8 cellular contexts compared by ENCODE assay signal in the genomic region with DNA sequence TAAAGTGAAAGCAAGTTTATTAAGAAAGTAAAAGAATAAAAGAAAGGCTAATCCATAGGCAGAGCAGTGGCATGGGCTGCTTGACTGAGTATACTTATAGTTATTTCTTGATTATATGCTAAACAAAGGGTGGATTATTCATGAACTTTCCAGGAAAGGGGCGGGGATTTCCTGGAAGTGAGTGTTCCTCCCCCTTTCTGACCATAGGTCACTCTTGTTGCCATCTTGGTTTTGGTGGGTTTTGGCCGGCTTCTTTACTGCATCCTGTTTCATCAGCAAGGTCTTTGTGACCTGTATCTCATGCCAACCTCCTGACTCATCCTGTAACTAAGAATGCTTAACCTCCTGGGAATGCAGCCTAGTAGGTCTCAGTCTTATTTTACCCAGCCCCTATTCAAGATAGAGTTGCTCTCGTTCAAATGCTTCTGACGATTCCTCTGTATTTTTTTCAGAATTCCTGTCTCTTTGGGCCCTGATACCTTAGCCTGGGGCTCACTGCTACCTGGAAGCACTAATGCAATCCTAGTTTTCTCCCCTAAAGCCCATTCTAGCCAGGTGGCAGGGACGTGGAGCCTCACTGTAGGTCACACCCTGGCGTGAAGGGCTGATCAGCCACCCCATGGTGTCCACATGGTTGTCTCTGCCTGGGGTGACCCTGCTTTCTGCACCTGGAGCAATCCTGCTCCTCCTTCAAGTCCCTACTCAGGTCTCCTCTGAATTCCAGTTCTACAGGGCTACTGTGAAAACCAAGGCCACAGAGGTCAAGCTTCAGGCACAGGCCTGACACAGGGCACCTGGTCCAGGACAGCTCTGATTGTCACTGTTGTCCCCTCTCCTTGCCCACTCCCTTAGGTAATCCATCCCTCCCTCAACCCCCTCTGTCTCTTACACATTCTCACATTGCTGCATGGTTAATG. TPM values are rescaled to one million over a fixed set of nuclear protein-coding genes. Genes with fewer than 3 reads are reported as not detected.
DNase-seq lines count a peak whose midpoint lies in the region; ATAC-seq, FAIRE-seq and TF ChIP-seq lines count a peak whose summit lies in the region.

No MANE protein-coding gene starts in this region.

- FAIRE-seq in astrocyte (lab: Jason Lieb, UNC) (no peak), kidney (lab: Jason Lieb, UNC) (peak; percentile 39)

- peak; percentile 74 for ATAC-seq in GM18511 (IDR thresholded peaks at IDR 0.05; ENCODE audit: unreplicated experiment)
- ATAC-seq in GM19351 (IDR thresholded peaks at IDR 0.05; ENCODE audit: unreplicated experiment): no peak
- no peak for ATAC-seq in GM21526 (IDR thresholded peaks at IDR 0.05; ENCODE audit: low FRiP score, unreplicated experiment)

- peaks cover 2% of the 10 kb centered on the region for H3K27me3 Mint-ChIP-seq in astrocyte (ENCODE audit: low read depth, unreplicated experiment)

- no peaks in the 10 kb centered on the region for H3K36me3 Mint-ChIP-seq in astrocyte (ENCODE audit: low read depth, unreplicated experiment)

- DNase-seq in HS-27A (ENCODE audit: low read depth): peak; percentile 89
- DNase-seq in astrocyte (ENCODE audit: low read depth): peak; percentile 99
- DNase-seq in kidney: no peak
- DNase-seq in ureter (ENCODE audit: low spot score): peak; percentile 79
- DNase-seq in effector memory CD4-positive, alpha-beta T cell: no peak

- H3K4me1 Mint-ChIP-seq in astrocyte (ENCODE audit: low read depth, unreplicated experiment): peaks cover 19% of the 10 kb centered on the region

- no peaks in the 10 kb centered on the region for H3K79me2 ChIP-seq in astrocyte (ENCODE audit: insufficient read depth, low read length)

- H3K27ac Mint-ChIP-seq in astrocyte (ENCODE audit: unreplicated experiment): peak overlapping the region; percentile 98

- intact Hi-C loops in kidney (cut with DNase I): no loop called here

- H3K4me3 ChIP-seq in astrocyte (ENCODE audit: insufficient read depth, low read depth, low read length) (peak overlapping the region; percentile 7), kidney (ENCODE audit: low read length in 2 of 2) (no peak overlapping the region)
- H3K4me3 ChIP-seq in effector memory CD4-positive, alpha-beta T cell (ENCODE audit: insufficient read depth, low read depth, low read length, poor library complexity, severe bottlenecking): no peak overlapping the region

- H3K27ac ChIP-seq in astrocyte (ENCODE audit: low read depth, low read length) (peak overlapping the region; percentile 85), kidney (ENCODE audit: low read depth in 2 of 2, low read length in 2 of 2) (peak overlapping the region; percentile 58 to 92)
- H3K27ac ChIP-seq in effector memory CD4-positive, alpha-beta T cell (ENCODE audit: insufficient read depth, low read length, poor library complexity, severe bottlenecking): no peak overlapping the region

- no peaks in the 10 kb centered on the region for H4K20me1 ChIP-seq in astrocyte (ENCODE audit: insufficient read depth, low read length)

- H3K9me3 ChIP-seq in astrocyte (ENCODE audit: insufficient read depth, low read depth, low read length) (no peaks in the 10 kb centered on the region), kidney (ENCODE audit: control insufficient read depth in 1 of 2, low read length in 2 of 2) (no peaks in the 10 kb centered on the region)
- no peaks in the 10 kb centered on the region for H3K9me3 ChIP-seq in effector memory CD4-positive, alpha-beta T cell (ENCODE audit: control insufficient read depth, low read length)

- H3K4me1 ChIP-seq in astrocyte (ENCODE audit: insufficient read depth, low read length): peaks cover 17% of the 10 kb centered on the region
- H3K4me1 ChIP-seq in kidney (ENCODE audit: control insufficient read depth in 1 of 2, insufficient read depth in 1 of 2, low read depth in 1 of 2, low read length in 2 of 2): peaks cover 6 to 9% of the 10 kb centered on the region in 2 donors
- H3K4me1 ChIP-seq in effector memory CD4-positive, alpha-beta T cell (ENCODE audit: control insufficient read depth, insufficient read depth, low read length, poor library complexity, severe bottlenecking): no peaks in the 10 kb centered on the region

- H3K4me3 Mint-ChIP-seq in astrocyte (ENCODE audit: unreplicated experiment): peak overlapping the region; percentile 47

- H2AFZ ChIP-seq in astrocyte (ENCODE audit: low read depth, low read length): peak overlapping the region; percentile 26

- TF ChIP-seq CTCF in astrocyte (IDR thresholded peaks at IDR 0.05; ENCODE audit: insufficient read depth, low read depth, low read length): no peak
- no peak for TF ChIP-seq CTCF in kidney (IDR thresholded peaks at IDR 0.05; ENCODE audit: borderline replicate concordance, extremely low read depth, insufficient read depth)

- H3K27me3 ChIP-seq in astrocyte (ENCODE audit: insufficient read depth, low read length): no peaks in the 10 kb centered on the region
- no peaks in the 10 kb centered on the region for H3K27me3 ChIP-seq in effector memory CD4-positive, alpha-beta T cell (replicated peaks; ENCODE audit: control insufficient read depth, insufficient read depth, low read length, poor library complexity, severe bottlenecking)

- H3K9me3 Mint-ChIP-seq in astrocyte (ENCODE audit: unreplicated experiment): no peaks in the 10 kb centered on the region

- H3K36me3 ChIP-seq in astrocyte (ENCODE audit: insufficient read depth, low read length) (no peaks in the 10 kb centered on the region), kidney (ENCODE audit: control insufficient read depth in 1 of 2, insufficient read depth in 2 of 2, low read length in 2 of 2) (no peaks in the 10 kb centered on the region)
- H3K36me3 ChIP-seq in effector memory CD4-positive, alpha-beta T cell (ENCODE audit: control insufficient read depth, insufficient read depth, low read length): no peaks in the 10 kb centered on the region

- H3K9ac ChIP-seq in astrocyte (ENCODE audit: low read length) (peak overlapping the region; percentile 66), kidney (ENCODE audit: low read length in 2 of 2) (no peak overlapping the region)

- peak overlapping the region; percentile 80 for H3K4me2 ChIP-seq in astrocyte (ENCODE audit: low read length)

RNA-seq across cellular contexts. Expression of a gene that starts 6.0 kb away (rescaled TPM):
- total RNA-seq in astrocyte: 41.9 and 42.5 TPM in 2 replicates
- 63.7 TPM for total RNA-seq in kidney
- polyA plus RNA-seq in kidney (ENCODE audit: insufficient read depth, low read depth, low replicate concordance): 43.1 TPM
- total RNA-seq in ureter: 40.9 TPM

RNA-seq across cellular contexts. Expression of a gene that starts 27.7 kb away (rescaled TPM):
- total RNA-seq in astrocyte: 0.75 and 2.7 TPM in 2 replicates
- 0.63 TPM for total RNA-seq in kidney
- polyA plus RNA-seq in kidney (ENCODE audit: insufficient read depth, low read depth, low replicate concordance): not detected
- 0.26 TPM for total RNA-seq in ureter

Comparison
In these comparisons a context has a peak if more than half of its experiments do, and no peak if none do; other contexts are left out.
1. DNase-seq: peak in HS-27A (single experiment), astrocyte (single experiment) and ureter (single experiment); none in kidney (single experiment) and effector memory CD4-positive, alpha-beta T cell (0 of 3).